Comparison of ENCODE assay signal across 19 cellular contexts in genomic region chr15:34070003-34070402, GRCh38. TPM values are rescaled to one million over a fixed set of nuclear protein-coding genes. Genes with fewer than 3 reads are reported as not detected.
DNase-seq lines count a peak whose midpoint lies in the region; ATAC-seq, FAIRE-seq and TF ChIP-seq lines count a peak whose summit lies in the region.
"Had no signal": no experiment of that assay in that cellular context is flagged by ENCODE, and none has a peak within 500 bp of the region (broad histone marks: within the 10 kb centered on the region; RNA-seq: fewer than 3 reads in every experiment).

No MANE protein-coding gene starts in this region.

- in situ Hi-C loops in HepG2 (cut with HindIII; ENCODE audit: extremely low pct_ligation_motif_present, low pct_unique_long_range_greater_than_20kb), result loop anchor here (25.0 kb wide), 2 partner anchors 292 to 517 kb away; partner anchors contain the start of genes GOLGA8B and LPCAT4

- H2AK5ac ChIP-seq in mesendoderm (ENCODE audit: low read length), result no peak overlapping the region

- H2BK120ac ChIP-seq in mesendoderm (ENCODE audit: low read depth, low read length), result no peak overlapping the region

- no peak overlapping the region for H4K8ac ChIP-seq in mesendoderm (ENCODE audit: low read depth, low read length)

- no peak overlapping the region for H3K23ac ChIP-seq in mesendoderm (ENCODE audit: low read length)

- H3K4ac ChIP-seq in mesendoderm (ENCODE audit: low read depth, low read length), result no peak overlapping the region

- BruUV-seq in HepG2 (replicated peaks; lab: Mats Ljungman, UMichigan), result no TSS peak

- POLR2A ChIA-PET in HepG2 (lab: Yijun Ruan, JAX), result no interaction called here

- no peak overlapping the region for H2BK15ac ChIP-seq in mesendoderm (replicated peaks; ENCODE audit: low read depth)

- H3K36me3 ChIP-seq in HepG2 (replicated peaks in 1 of 2; ENCODE audit: control insufficient read depth in 1 of 2, insufficient read depth in 2 of 2, low read length in 2 of 2) (no peaks in the 10 kb centered on the region), right lobe of liver (no peaks in the 10 kb centered on the region), mesendoderm (ENCODE audit: control insufficient read depth, insufficient read depth, low read length) (no peaks in the 10 kb centered on the region)
- H3K36me3 ChIP-seq: BLaER1 had no signal

- no peak overlapping the region for H3K18ac ChIP-seq in mesendoderm (ENCODE audit: low read length)

- H3K9me3 ChIP-seq in HepG2 (ENCODE audit: low read length), result no peaks in the 10 kb centered on the region
- H3K9me3 ChIP-seq in right lobe of liver, result no peaks in the 10 kb centered on the region
- H3K9me3 ChIP-seq: A549 had no signal

- H3K27ac ChIP-seq in HepG2 (ENCODE audit: extremely low read length, insufficient read depth, low read length) (no peak overlapping the region), right lobe of liver (no peak overlapping the region), mesendoderm (ENCODE audit: low read depth, low read length) (no peak overlapping the region)
- H3K27ac ChIP-seq: 22Rv1, A549, BLaER1 had no signal

- H3K9ac ChIP-seq in HepG2 (ENCODE audit: insufficient read depth, low read depth, low read length) (no peak overlapping the region), mesendoderm (ENCODE audit: low read length) (no peak overlapping the region)
- H3K9ac ChIP-seq: BLaER1 had no signal

- no peak for TF ChIP-seq POLR2A in HepG2 (IDR thresholded peaks at IDR 0.05; ENCODE audit: insufficient read depth in 1 of 2, low read depth in 2 of 2, low read length in 2 of 2)
- no peak for TF ChIP-seq POLR2A in right lobe of liver (IDR thresholded peaks at IDR 0.05)

- no peak for FAIRE-seq in HepG2 (lab: Jason Lieb, UNC)
- FAIRE-seq: A549, GM12892, GM18507, H54 had no signal

- H3K4me3 ChIP-seq in HepG2 (replicated peaks in 1 of 3; ENCODE audit: insufficient read depth in 1 of 3, low read depth in 2 of 3, low read length in 3 of 3) (no peak overlapping the region), right lobe of liver (no peak overlapping the region), mesendoderm (ENCODE audit: low read length) (no peak overlapping the region)
- H3K4me3 ChIP-seq: A549, BLaER1, GM23338 had no signal

- WGBS in HepG2 (ENCODE audit: low lambda C conversion rate), result 26% methylated on average over 6 of the region's 6 CpGs
- 74% methylated on average over 4 of the region's 6 CpGs for WGBS in right lobe of liver (ENCODE audit: insufficient coverage, low coverage, low lambda C conversion rate, missing lambda C conversion rate)
- WGBS in mesendoderm (ENCODE audit: extremely low coverage, insufficient coverage, low lambda C conversion rate), result no CpG with 5 or more reads among the region's 6 CpGs

- no peak overlapping the region for H3K56ac ChIP-seq in mesendoderm (ENCODE audit: low read length)

- no peaks in the 10 kb centered on the region for H4K20me1 ChIP-seq in HepG2 (ENCODE audit: insufficient read depth, low read length)
- H4K20me1 ChIP-seq: BLaER1 had no signal

- ATAC-seq in HepG2 (no peak), right lobe of liver (no peak)
- ATAC-seq: A549, GM23338 had no signal

- H3K79me2 ChIP-seq in HepG2 (ENCODE audit: insufficient read depth, low read length), result no peaks in the 10 kb centered on the region
- H3K79me2 ChIP-seq in mesendoderm (ENCODE audit: control insufficient read depth, insufficient read depth, low read length), result no peaks in the 10 kb centered on the region

- DNase-seq in HepG2 (ENCODE audit: low spot score) (no peak), right lobe of liver (no peak), RPMI7951 (ENCODE audit: low read depth) (peak; percentile 49), mesendoderm (peak; percentile 33), RKO (ENCODE audit: low spot score) (no peak), SK-N-DZ (ENCODE audit: low spot score) (no peak), iPS-NIHi11 (ENCODE audit: low spot score) (no peak)
- DNase-seq: CD4-positive, alpha-beta memory T cell; DMS153; DMS79; GDM1; HCEC 1CT had no signal

- H3K79me1 ChIP-seq in mesendoderm (ENCODE audit: low read length), result no peaks in the 10 kb centered on the region

- H2AFZ ChIP-seq in HepG2 (ENCODE audit: low read length), result no peak overlapping the region
- H2AFZ ChIP-seq: GM23338 had no signal

- H3K4me2 ChIP-seq in HepG2 (ENCODE audit: low read depth, low read length) (no peak overlapping the region), mesendoderm (ENCODE audit: low read length) (no peak overlapping the region)
- H3K4me2 ChIP-seq: A549, BLaER1, GM23338 had no signal

- no peak overlapping the region for H2BK5ac ChIP-seq in mesendoderm (ENCODE audit: low read length)

- no peaks in the 10 kb centered on the region for H3K4me1 ChIP-seq in HepG2 (ENCODE audit: insufficient read depth, low read length)
- no peaks in the 10 kb centered on the region for H3K4me1 ChIP-seq in right lobe of liver
- no peaks in the 10 kb centered on the region for H3K4me1 ChIP-seq in mesendoderm (ENCODE audit: control insufficient read depth, low read depth, low read length)
- H3K4me1 ChIP-seq: A549 had no signal

- TF ChIP-seq CTCF in HepG2 (CRISPR knock-in tag; IDR thresholded peaks at IDR 0.05), result no peak
- no peak for TF ChIP-seq CTCF in right lobe of liver (IDR thresholded peaks at IDR 0.05)

- intact Hi-C loops in HepG2 (cut with micrococcal nuclease; ENCODE audit: unreplicated experiment), result no loop called here
- intact Hi-C loops in right lobe of liver (cut with DNase I), result no loop called here

- no peak for TF ChIP-seq EP300 in HepG2 (IDR thresholded peaks at IDR 0.05; ENCODE audit: low read depth in 2 of 2, low read length in 2 of 2)
- TF ChIP-seq EP300 in HepG2 (CRISPR knock-in tag; IDR thresholded peaks at IDR 0.05; ENCODE audit: borderline replicate concordance), result no peak

- H3K27me3 ChIP-seq in HepG2 (ENCODE audit: control insufficient read depth in 1 of 2, insufficient read depth in 2 of 2, low read length in 2 of 2) (no peaks in the 10 kb centered on the region), right lobe of liver (no peaks in the 10 kb centered on the region), mesendoderm (ENCODE audit: insufficient read depth, low read length, poor library complexity) (no peaks in the 10 kb centered on the region)
- H3K27me3 ChIP-seq: BLaER1 had no signal

- no peak overlapping the region for H4K5ac ChIP-seq in mesendoderm (ENCODE audit: low read length)

- TF ChIP-seq RAD21 in HepG2 (CRISPR knock-in tag; IDR thresholded peaks at IDR 0.05), result no peak

- CTCF ChIA-PET in HepG2 (lab: Yijun Ruan, JAX; ENCODE audit: low intra/inter-chr PET ratio, low total read pairs), result no interaction called here

RNA-seq across cellular contexts. Expression of gene AVEN, which starts 31.0 kb away (rescaled TPM):
- 16.8 and 17.5 TPM in 2 replicates for total RNA-seq in HepG2 (2016; rRNA removed; fragmentation: Illumina TruSeq; extraction: Trizol)
- 21.7 and 24.7 TPM in 2 replicates for total RNA-seq in HepG2 (2016; cell fraction: cytosol; rRNA removed; fragmentation: Illumina TruSeq; extraction: Trizol; ENCODE audit: low read depth)
- total RNA-seq in HepG2 (2016; cell fraction: insoluble cytoplasmic fraction; rRNA removed; fragmentation: Illumina TruSeq; extraction: Trizol), result 16.9 and 17.0 TPM in 2 replicates
- total RNA-seq in HepG2 (2016; cell fraction: membrane; rRNA removed; fragmentation: Illumina TruSeq; extraction: Trizol), result 25.4 and 28.9 TPM in 2 replicates
- total RNA-seq in HepG2 (2016; cell fraction: nucleus; rRNA removed; fragmentation: Illumina TruSeq; extraction: Trizol), result 10.3 and 14.0 TPM in 2 replicates
- polyA plus RNA-seq in HepG2 (2011; rRNA removed), result 4.4 TPM in 2 replicates
- 2.6 and 4.1 TPM in 2 replicates for polyA plus RNA-seq in HepG2 (2011; cell fraction: cytosol; rRNA removed)
- polyA plus RNA-seq in HepG2 (2011; cell fraction: nucleus; rRNA removed), result 1.2 and 1.6 TPM in 2 replicates
- 6.1 and 6.3 TPM in 2 replicates for polyA plus RNA-seq in HepG2 (2012)
- polyA plus RNA-seq in HepG2 (2016; cell fraction: cytosol; fragmentation: Illumina TruSeq; extraction: Trizol; ENCODE audit: low read depth), result 25.6 and 26.7 TPM in 2 replicates
- 15.3 and 17.2 TPM in 2 replicates for polyA plus RNA-seq in HepG2 (2016; cell fraction: insoluble cytoplasmic fraction; fragmentation: Illumina TruSeq; extraction: Trizol; ENCODE audit: low read depth)
- polyA plus RNA-seq in HepG2 (2016; cell fraction: membrane; fragmentation: Illumina TruSeq; extraction: Trizol; ENCODE audit: low read depth), result 22.7 and 24.1 TPM in 2 replicates
- 8.5 and 10.3 TPM in 2 replicates for polyA plus RNA-seq in HepG2 (2016; cell fraction: nucleus; fragmentation: Illumina TruSeq; extraction: Trizol; ENCODE audit: insufficient read depth, low read depth)
- 2.5 and 3.3 TPM in 2 replicates for polyA minus RNA-seq in HepG2 (2011; rRNA and poly(A)+ RNA removed; ENCODE audit: low replicate concordance)
- polyA minus RNA-seq in HepG2 (2011; cell fraction: cytosol; rRNA and poly(A)+ RNA removed), result 1.1 and 1.6 TPM in 2 replicates
- polyA minus RNA-seq in HepG2 (2011; cell fraction: nucleus; rRNA and poly(A)+ RNA removed), result 4.6 and 6.1 TPM in 2 replicates
- total RNA-seq in right lobe of liver, result 10 to 100 TPM in 3 of 6 experiments, 1 to 10 TPM in 3; 8.2 to 10.2 (median 9.4) TPM
- 21.5 and 28.0 TPM in 2 replicates for total RNA-seq in RPMI7951 (2014; rRNA removed; shearing (Covaris generic))
- 10.1 TPM for polyA plus RNA-seq in mesendoderm (2013, experiment 1 of 2)
- polyA plus RNA-seq in mesendoderm (2013, experiment 2 of 2), result 10.4 TPM
- 9.9 and 46.5 TPM in 2 replicates for polyA plus RNA-seq in SK-N-DZ (2014; cell fraction: cytosol; rRNA removed)
- 4.9 and 6.7 TPM in 2 replicates for polyA plus RNA-seq in SK-N-DZ (2014; cell fraction: nucleus; rRNA removed)

RNA-seq across cellular contexts. Expression of gene EMC7, which starts 31.7 kb away (rescaled TPM):
- total RNA-seq in HepG2 (2016; rRNA removed; fragmentation: Illumina TruSeq; extraction: Trizol) (29.3 and 46.8 TPM in 2 replicates), right lobe of liver (10 to 100 TPM; 30.4 to 49.4 (median 41.6) TPM)
- 8.5 and 12.1 TPM in 2 replicates for total RNA-seq in HepG2 (2016; cell fraction: cytosol; rRNA removed; fragmentation: Illumina TruSeq; extraction: Trizol; ENCODE audit: low read depth)
- total RNA-seq in HepG2 (2016; cell fraction: insoluble cytoplasmic fraction; rRNA removed; fragmentation: Illumina TruSeq; extraction: Trizol), result 28.3 and 50.5 TPM in 2 replicates
- 14.4 and 17.9 TPM in 2 replicates for total RNA-seq in HepG2 (2016; cell fraction: membrane; rRNA removed; fragmentation: Illumina TruSeq; extraction: Trizol)
- 44.7 and 53.5 TPM in 2 replicates for total RNA-seq in HepG2 (2016; cell fraction: nucleus; rRNA removed; fragmentation: Illumina TruSeq; extraction: Trizol)
- 97.7 and 113 TPM in 2 replicates for polyA plus RNA-seq in HepG2 (2011; rRNA removed)
- polyA plus RNA-seq in HepG2 (2011; cell fraction: cytosol; rRNA removed), result 45.6 and 79.3 TPM in 2 replicates
- 21.2 and 28.7 TPM in 2 replicates for polyA plus RNA-seq in HepG2 (2011; cell fraction: nucleus; rRNA removed)
- polyA plus RNA-seq in HepG2 (2012), result 95.9 and 114 TPM in 2 replicates
- 18.6 and 20.7 TPM in 2 replicates for polyA plus RNA-seq in HepG2 (2016; cell fraction: cytosol; fragmentation: Illumina TruSeq; extraction: Trizol; ENCODE audit: low read depth)
- polyA plus RNA-seq in HepG2 (2016; cell fraction: insoluble cytoplasmic fraction; fragmentation: Illumina TruSeq; extraction: Trizol; ENCODE audit: low read depth), result 53.3 and 55.1 TPM in 2 replicates
- polyA plus RNA-seq in HepG2 (2016; cell fraction: membrane; fragmentation: Illumina TruSeq; extraction: Trizol; ENCODE audit: low read depth), result 20.8 and 21.4 TPM in 2 replicates
- 131 and 150 TPM in 2 replicates for polyA plus RNA-seq in HepG2 (2016; cell fraction: nucleus; fragmentation: Illumina TruSeq; extraction: Trizol; ENCODE audit: insufficient read depth, low read depth)
- polyA minus RNA-seq in HepG2 (2011; rRNA and poly(A)+ RNA removed; ENCODE audit: low replicate concordance), result 11.7 and 31.8 TPM in 2 replicates
- polyA minus RNA-seq in HepG2 (2011; cell fraction: cytosol; rRNA and poly(A)+ RNA removed), result 14.9 and 16.0 TPM in 2 replicates
- polyA minus RNA-seq in HepG2 (2011; cell fraction: nucleus; rRNA and poly(A)+ RNA removed), result 11.6 and 16.4 TPM in 2 replicates
- 55.7 and 68.5 TPM in 2 replicates for total RNA-seq in RPMI7951 (2014; rRNA removed; shearing (Covaris generic))
- polyA plus RNA-seq in mesendoderm (2013, experiment 1 of 2), result 58.7 TPM
- 56.7 TPM for polyA plus RNA-seq in mesendoderm (2013, experiment 2 of 2)
- 22.0 and 24.4 TPM in 2 replicates for polyA plus RNA-seq in SK-N-DZ (2014; cell fraction: cytosol; rRNA removed)
- 13.5 and 13.8 TPM in 2 replicates for polyA plus RNA-seq in SK-N-DZ (2014; cell fraction: nucleus; rRNA removed)

RNA-seq across cellular contexts. Expression of gene PGBD4, which starts 31.9 kb away (rescaled TPM):
- total RNA-seq in HepG2 (2016; rRNA removed; fragmentation: Illumina TruSeq; extraction: Trizol) (1.3 and 1.4 TPM in 2 replicates), right lobe of liver (under 1 TPM; 0.56 to 0.98 (median 0.83) TPM)
- 0.20 and 0.26 TPM in 2 replicates for total RNA-seq in HepG2 (2016; cell fraction: cytosol; rRNA removed; fragmentation: Illumina TruSeq; extraction: Trizol; ENCODE audit: low read depth)
- total RNA-seq in HepG2 (2016; cell fraction: insoluble cytoplasmic fraction; rRNA removed; fragmentation: Illumina TruSeq; extraction: Trizol), result 1.4 and 1.5 TPM in 2 replicates
- 0.62 and 0.71 TPM in 2 replicates for total RNA-seq in HepG2 (2016; cell fraction: membrane; rRNA removed; fragmentation: Illumina TruSeq; extraction: Trizol)
- 2.6 and 2.7 TPM in 2 replicates for total RNA-seq in HepG2 (2016; cell fraction: nucleus; rRNA removed; fragmentation: Illumina TruSeq; extraction: Trizol)
- 1.7 TPM in 2 replicates for polyA plus RNA-seq in HepG2 (2011; rRNA removed)
- 0.56 and 0.78 TPM in 2 replicates for polyA plus RNA-seq in HepG2 (2011; cell fraction: cytosol; rRNA removed)
- 1.2 and 2.2 TPM in 2 replicates for polyA plus RNA-seq in HepG2 (2011; cell fraction: nucleus; rRNA removed)
- polyA plus RNA-seq in HepG2 (2012), result 0.85 and 1.2 TPM in 2 replicates
- 0.07 and 0.09 TPM in 2 replicates for polyA plus RNA-seq in HepG2 (2016; cell fraction: cytosol; fragmentation: Illumina TruSeq; extraction: Trizol; ENCODE audit: low read depth)
- polyA plus RNA-seq in HepG2 (2016; cell fraction: insoluble cytoplasmic fraction; fragmentation: Illumina TruSeq; extraction: Trizol; ENCODE audit: low read depth), result 0.69 and 0.86 TPM in 2 replicates
- 0.29 and 0.44 TPM in 2 replicates for polyA plus RNA-seq in HepG2 (2016; cell fraction: membrane; fragmentation: Illumina TruSeq; extraction: Trizol; ENCODE audit: low read depth)
- 3.0 and 3.8 TPM in 2 replicates for polyA plus RNA-seq in HepG2 (2016; cell fraction: nucleus; fragmentation: Illumina TruSeq; extraction: Trizol; ENCODE audit: insufficient read depth, low read depth)
- polyA minus RNA-seq in HepG2 (2011; rRNA and poly(A)+ RNA removed; ENCODE audit: low replicate concordance), result 0.82 and 2.4 TPM in 2 replicates
- 0.49 and 0.62 TPM in 2 replicates for polyA minus RNA-seq in HepG2 (2011; cell fraction: cytosol; rRNA and poly(A)+ RNA removed)
- polyA minus RNA-seq in HepG2 (2011; cell fraction: nucleus; rRNA and poly(A)+ RNA removed), result 3.9 and 5.2 TPM in 2 replicates
- 1.5 and 2.5 TPM in 2 replicates for total RNA-seq in RPMI7951 (2014; rRNA removed; shearing (Covaris generic))
- polyA plus RNA-seq in mesendoderm (2013, experiment 1 of 2), result 0.49 TPM
- polyA plus RNA-seq in mesendoderm (2013, experiment 2 of 2), result 0.46 TPM
- polyA plus RNA-seq in SK-N-DZ (2014; cell fraction: cytosol; rRNA removed), result 3.2 and 3.6 TPM in 2 replicates
- polyA plus RNA-seq in SK-N-DZ (2014; cell fraction: nucleus; rRNA removed), result 3.2 and 3.5 TPM in 2 replicates

Comparison
In these comparisons a context has a peak if more than half of its experiments do, and no peak if none do; other contexts are left out.
1. DNase-seq: peak in RPMI7951 (single experiment) and mesendoderm (single experiment); none in HepG2 (single experiment), right lobe of liver (0 of 3), RKO (single experiment), SK-N-DZ (single experiment) and iPS-NIHi11 (single experiment).